ENCODE assay signal across 13 cellular contexts in genomic region chr11:63535734-63536133, GRCh38. TPM values are rescaled to one million over a fixed set of nuclear protein-coding genes. Genes with fewer than 3 reads are reported as not detected.
DNase-seq lines count a peak whose midpoint lies in the region; ATAC-seq and TF ChIP-seq lines count a peak whose summit lies in the region.
"Had no signal": no experiment of that assay in that cellular context is flagged by ENCODE, and none has a peak within 500 bp of the region (broad histone marks: within the 10 kb centered on the region; RNA-seq: fewer than 3 reads in every experiment).

No MANE protein-coding gene starts in this region.

- ATAC-seq in activated CD4-positive, alpha-beta T cell treated with anti-CD3 and anti-CD28 coated beads for 36 hours: peak; percentile 46
- ATAC-seq in stimulated activated naive CD8-positive, alpha-beta T cell treated with anti-CD3 and anti-CD28 coated beads, Interleukin-15, amount 100 ng/mL, for 72 hours: peak; percentile 69
- ATAC-seq in GM21576 (IDR thresholded peaks at IDR 0.05; ENCODE audit: unreplicated experiment) (no peak), HG02973 (IDR thresholded peaks at IDR 0.05; ENCODE audit: unreplicated experiment) (no peak)

- H3K27ac ChIP-seq in VCaP: peak overlapping the region; percentile 96; the same call in 1 of the 2 replicates
- peak overlapping the region; percentile 80 for H3K27ac ChIP-seq in effector memory CD4-positive, alpha-beta T cell (ENCODE audit: insufficient read depth, low read length, poor library complexity, severe bottlenecking)

- DNase-seq in activated CD4-positive, alpha-beta T cell treated with anti-CD3 and anti-CD28 coated beads for 36 hours: peak; percentile 65
- DNase-seq in activated CD4-positive, alpha-beta T cell treated with anti-CD3 and anti-CD28 coated beads for 1 hour: no peak
- peak in 2 of 3 donors; percentile 25 to 26 for DNase-seq in effector memory CD4-positive, alpha-beta T cell
- peak; percentile 43 to 65 for DNase-seq in stimulated activated naive CD8-positive, alpha-beta T cell treated with anti-CD3 and anti-CD28 coated beads, Interleukin-15, amount 100 ng/mL, for 72 hours
- no peak for DNase-seq in NCI-H2107 treated with DMSO at 0.1 percent for 48 hours (lab: John Stamatoyannopoulos, UW; ENCODE audit: unreplicated experiment)
- DNase-seq: GOT3, NCI-H2081 treated with DMSO at 0.1 percent for 48 hours, testis had no signal

- H3K36me3 ChIP-seq in effector memory CD4-positive, alpha-beta T cell (ENCODE audit: control insufficient read depth, insufficient read depth, low read length): peaks cover 5% of the 10 kb centered on the region

- H3K4me3 Mint-ChIP-seq in activated CD4-positive, alpha-beta T cell treated with anti-CD3 and anti-CD28 coated beads for 36 hours: peak overlapping the region; percentile 81
- peak overlapping the region; percentile 76 to 92 for H3K4me3 Mint-ChIP-seq in stimulated activated naive CD8-positive, alpha-beta T cell treated with anti-CD3 and anti-CD28 coated beads, Interleukin-15, amount 100 ng/mL, for 72 hours

- no peaks in the 10 kb centered on the region for H3K9me3 ChIP-seq in effector memory CD4-positive, alpha-beta T cell (ENCODE audit: control insufficient read depth, low read length)
- H3K9me3 ChIP-seq: testis had no signal

- H3K36me3 Mint-ChIP-seq in activated CD4-positive, alpha-beta T cell treated with anti-CD3 and anti-CD28 coated beads for 36 hours (ENCODE audit: low read depth): no peaks in the 10 kb centered on the region

- CTCF ChIA-PET in activated CD4-positive, alpha-beta T cell treated with anti-CD3 and anti-CD28 coated beads for 36 hours (lab: Charles Lee): interaction anchor here (0.6 to 1.3 kb wide), 3 partner anchors 14 to 56 kb away, joined by 3 read pairs; no protein-coding TSS in a partner anchor

- intact Hi-C loops in activated CD4-positive, alpha-beta T cell treated with anti-CD3 and anti-CD28 coated beads for 36 hours (cut with DNase I, micrococcal nuclease): loop anchor here (1.0 to 2.0 kb wide), 3 partner anchors 17 to 133 kb away; no protein-coding TSS in a partner anchor

- H3K4me3 ChIP-seq in effector memory CD4-positive, alpha-beta T cell (ENCODE audit: insufficient read depth, low read depth, low read length, poor library complexity, severe bottlenecking): peak overlapping the region; percentile 62

- H3K9me3 Mint-ChIP-seq in activated CD4-positive, alpha-beta T cell treated with anti-CD3 and anti-CD28 coated beads for 36 hours (ENCODE audit: low read depth): no peaks in the 10 kb centered on the region
- H3K9me3 Mint-ChIP-seq in stimulated activated naive CD8-positive, alpha-beta T cell treated with anti-CD3 and anti-CD28 coated beads, Interleukin-15, amount 100 ng/mL, for 72 hours: no peaks in the 10 kb centered on the region

- peaks cover 68% of the 10 kb centered on the region for H3K4me1 ChIP-seq in effector memory CD4-positive, alpha-beta T cell (ENCODE audit: control insufficient read depth, insufficient read depth, low read length, poor library complexity, severe bottlenecking)

- H3K27me3 ChIP-seq in effector memory CD4-positive, alpha-beta T cell (replicated peaks; ENCODE audit: control insufficient read depth, insufficient read depth, low read length, poor library complexity, severe bottlenecking): no peaks in the 10 kb centered on the region
- H3K27me3 ChIP-seq: testis had no signal

- H3K4me1 Mint-ChIP-seq in activated CD4-positive, alpha-beta T cell treated with anti-CD3 and anti-CD28 coated beads for 36 hours: peaks cover 87% of the 10 kb centered on the region
- H3K4me1 Mint-ChIP-seq in stimulated activated naive CD8-positive, alpha-beta T cell treated with anti-CD3 and anti-CD28 coated beads, Interleukin-15, amount 100 ng/mL, for 72 hours: peaks cover 88% of the 10 kb centered on the region

- peak overlapping the region; percentile 94 for H3K27ac Mint-ChIP-seq in activated CD4-positive, alpha-beta T cell treated with anti-CD3 and anti-CD28 coated beads for 36 hours
- H3K27ac Mint-ChIP-seq in stimulated activated naive CD8-positive, alpha-beta T cell treated with anti-CD3 and anti-CD28 coated beads, Interleukin-15, amount 100 ng/mL, for 72 hours: peak overlapping the region; percentile 91 to 94

- no peaks in the 10 kb centered on the region for H3K27me3 Mint-ChIP-seq in activated CD4-positive, alpha-beta T cell treated with anti-CD3 and anti-CD28 coated beads for 36 hours
- H3K27me3 Mint-ChIP-seq in stimulated activated naive CD8-positive, alpha-beta T cell treated with anti-CD3 and anti-CD28 coated beads, Interleukin-15, amount 100 ng/mL, for 72 hours: no peaks in the 10 kb centered on the region

- POLR2A ChIA-PET in activated CD4-positive, alpha-beta T cell treated with anti-CD3 and anti-CD28 coated beads for 36 hours (lab: Charles Lee): no interaction called here

- no peak for TF ChIP-seq CTCF in VCaP (conservative IDR thresholded peaks at IDR 0.05)

RNA-seq across cellular contexts. Expression of gene PLAAT4, which starts 0.9 kb away (rescaled TPM):
- 10 to 100 TPM; 16.8 to 18.7 TPM for total RNA-seq in activated CD4-positive, alpha-beta T cell treated with anti-CD3 and anti-CD28 coated beads for 36 hours

RNA-seq across cellular contexts. Expression of gene PLAAT2, which starts 27.4 kb away (rescaled TPM):
- not detected for total RNA-seq in activated CD4-positive, alpha-beta T cell treated with anti-CD3 and anti-CD28 coated beads for 36 hours
- total RNA-seq: mononuclear cell had no signal

RNA-seq across cellular contexts. Expression of gene LGALS12, which starts 29.9 kb away (rescaled TPM):
- not detected for total RNA-seq in activated CD4-positive, alpha-beta T cell treated with anti-CD3 and anti-CD28 coated beads for 36 hours
- total RNA-seq: activated CD8-positive, alpha-beta memory T cell treated with anti-CD3 and anti-CD28 coated beads for 36 hours had no signal

RNA-seq across cellular contexts. Expression of gene PLAAT5, which starts 44.8 kb away (rescaled TPM):
- total RNA-seq in activated CD4-positive, alpha-beta T cell treated with anti-CD3 and anti-CD28 coated beads for 36 hours: under 1 TPM in 1 of 2 experiments, not detected in 1; 0.07 TPM

Comparison
In these comparisons a context has a peak if more than half of its experiments do, and no peak if none do; other contexts are left out.
1. DNase-seq: peak in activated CD4-positive, alpha-beta T cell treated with anti-CD3 and anti-CD28 coated beads for 36 hours (single experiment), effector memory CD4-positive, alpha-beta T cell (2 of 3) and stimulated activated naive CD8-positive, alpha-beta T cell treated with anti-CD3 and anti-CD28 coated beads, Interleukin-15, amount 100 ng/mL, for 72 hours (2 of 2); none in activated CD4-positive, alpha-beta T cell treated with anti-CD3 and anti-CD28 coated beads for 1 hour (single experiment) and NCI-H2107 treated with DMSO at 0.1 percent for 48 hours (single experiment).
2. ATAC-seq: peak in activated CD4-positive, alpha-beta T cell treated with anti-CD3 and anti-CD28 coated beads for 36 hours (single experiment) and stimulated activated naive CD8-positive, alpha-beta T cell treated with anti-CD3 and anti-CD28 coated beads, Interleukin-15, amount 100 ng/mL, for 72 hours (single experiment); none in GM21576 (single experiment) and HG02973 (single experiment).